In the genomic region with DNA sequence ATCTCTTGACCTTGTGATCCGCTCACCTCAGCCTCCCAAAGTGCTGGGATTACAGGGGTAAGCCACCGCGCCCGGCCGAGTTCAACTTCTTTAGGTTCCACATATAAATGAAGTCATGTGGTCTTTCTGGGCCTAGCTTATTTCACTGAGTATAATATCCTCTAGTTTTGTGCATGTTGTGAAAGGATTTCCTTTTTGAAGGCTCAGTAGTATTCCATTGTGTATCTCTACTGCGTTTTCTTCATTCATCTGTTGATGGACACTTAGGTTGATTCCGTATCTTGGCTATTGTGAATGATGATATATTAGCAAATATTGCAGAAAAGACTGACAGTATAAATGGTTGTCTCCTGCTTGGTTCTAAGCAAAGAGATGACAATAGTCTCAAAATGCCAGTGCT, we compare ENCODE assay signal across 11 cellular contexts.
"Had no signal": no experiment of that assay in that cellular context is flagged by ENCODE, and none has a peak within 500 bp of the region (broad histone marks: within the 10 kb centered on the region; RNA-seq: fewer than 3 reads in every experiment).

No MANE protein-coding gene starts in this region.

- H2AFZ ChIP-seq: GM23248, GM23338 had no signal

- H3K4me2 ChIP-seq: GM23338 had no signal

- DNase-seq: GM23248, GOT3, H7, H9, HCEC 1CT, HFFc6 had no signal

- H3K4me1 ChIP-seq: HAP-1 had no signal

- FAIRE-seq: H1, H54 had no signal

- H3K9ac ChIP-seq: GM23248 had no signal

- H3K4me3 ChIP-seq: GM23248, GM23338, HAP-1 had no signal

- H3K27ac ChIP-seq: GM23248 had no signal

- ATAC-seq: GM23338, HCT116 had no signal

- H3K9me3 ChIP-seq: HAP-1 had no signal
